Comparison of ENCODE assay signal across 12 cellular contexts in the genomic region with DNA sequence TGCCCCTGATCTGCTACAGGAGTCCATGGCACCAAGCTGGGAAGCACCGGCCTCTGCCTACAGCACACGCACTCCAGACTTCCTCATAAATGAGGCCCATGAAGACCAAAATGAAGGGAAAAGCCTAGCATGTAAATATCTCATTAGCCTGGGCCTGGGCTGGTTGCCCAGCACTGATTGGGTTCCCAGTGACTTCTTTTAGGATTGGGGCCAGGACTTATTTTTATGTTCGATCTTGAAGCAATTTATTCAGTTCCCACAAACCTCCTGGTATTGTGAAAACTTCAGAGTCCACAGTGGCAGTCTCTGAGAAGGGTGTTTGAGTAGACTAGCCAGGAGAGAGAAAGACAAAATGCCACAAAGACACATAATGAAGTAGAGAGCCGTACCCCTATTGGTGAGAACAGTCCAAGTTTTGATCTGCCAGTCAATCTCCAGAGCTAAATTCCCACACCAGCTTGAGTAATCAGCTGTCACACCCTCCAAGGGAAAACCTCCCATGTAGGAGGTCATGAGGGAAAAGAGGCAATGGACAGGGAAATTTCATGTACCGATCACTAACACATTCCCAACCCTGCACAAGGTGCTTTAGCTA.
DNase-seq lines count a peak whose midpoint lies in the region; ATAC-seq and TF ChIP-seq lines count a peak whose summit lies in the region.
"Had no signal": no experiment of that assay in that cellular context is flagged by ENCODE, and none has a peak within 500 bp of the region (broad histone marks: within the 10 kb centered on the region; RNA-seq: fewer than 3 reads in every experiment).

No MANE protein-coding gene starts in this region.

- H3K36me3 ChIP-seq in GM23338 (ENCODE audit: insufficient read depth): no peaks in the 10 kb centered on the region
- H3K36me3 ChIP-seq in SK-N-SH (replicated peaks in 1 of 2; ENCODE audit: control insufficient read depth in 1 of 2, insufficient read depth in 2 of 2, low read length in 1 of 2): no peaks in the 10 kb centered on the region
- H3K36me3 ChIP-seq in fibroblast of lung (ENCODE audit: control insufficient read depth, insufficient read depth, low read length): no peaks in the 10 kb centered on the region
- no peaks in the 10 kb centered on the region for H3K36me3 ChIP-seq in neuronal stem cell (replicated peaks in 1 of 2; ENCODE audit: control insufficient read depth in 2 of 2, insufficient read depth in 2 of 2, low read length in 2 of 2)
- H3K36me3 ChIP-seq: cardiac muscle cell, sigmoid colon had no signal

- H3K27ac ChIP-seq in GM23338 (ENCODE audit: low read depth) (no peak overlapping the region), SK-N-SH (ENCODE audit: low read depth in 2 of 2, low read length in 1 of 2) (peak overlapping the region; percentile 47 to 94; a peak in 3 of 4 replicates), fibroblast of lung (ENCODE audit: insufficient read depth, low read length) (peak overlapping the region; percentile 83), neuronal stem cell (replicated peaks; ENCODE audit: low read length) (no peak overlapping the region)
- H3K27ac ChIP-seq: cardiac muscle cell had no signal

- no peak for DNase-seq in GM23338 (ENCODE audit: low spot score)
- DNase-seq in SK-N-SH: no peak
- peak; percentile 52 to 85 for DNase-seq in fibroblast of lung (ENCODE audit: low read depth in 2 of 2)
- peak; percentile 44 for DNase-seq in skeletal muscle cell (ENCODE audit: low read depth)
- DNase-seq in neuronal stem cell (ENCODE audit: low spot score): no peak
- DNase-seq in OCI-M1 (lab: John Stamatoyannopoulos, UW): no peak
- DNase-seq: immature natural killer cell, NCI-H524 treated with DMSO at 0.1 percent for 48 hours, sigmoid colon had no signal

- H3K27me3 ChIP-seq in GM23338 (ENCODE audit: insufficient read depth) (no peaks in the 10 kb centered on the region), SK-N-SH (ENCODE audit: insufficient read depth) (no peaks in the 10 kb centered on the region), fibroblast of lung (ENCODE audit: control insufficient read depth, insufficient read depth, low read length) (no peaks in the 10 kb centered on the region), neuronal stem cell (ENCODE audit: control insufficient read depth in 3 of 3, insufficient read depth in 3 of 3, low read depth in 1 of 3, low read length in 3 of 3) (peaks cover 0 to 2% (median 0%) of the 10 kb centered on the region in 3 experiments)
- H3K27me3 ChIP-seq: cardiac muscle cell, sigmoid colon had no signal

- no peak overlapping the region for H3K23ac ChIP-seq in neuronal stem cell (ENCODE audit: low read depth, low read length, poor library complexity)

- no peak for TF ChIP-seq EP300 in SK-N-SH (IDR thresholded peaks at IDR 0.05; ENCODE audit: borderline replicate concordance in 1 of 2, low read depth in 1 of 2, low read length in 1 of 2)

- no peak overlapping the region for H3K14ac ChIP-seq in neuronal stem cell (ENCODE audit: low read length)

- H3K27me3 Mint-ChIP-seq in GM23338 (ENCODE audit: insufficient read depth, low read depth, poor library complexity): peaks cover 4% of the 10 kb centered on the region

- H2AFZ ChIP-seq in GM23338 (no peak overlapping the region), SK-N-SH (ENCODE audit: low read depth) (peak overlapping the region; percentile 58; the same call in 1 of the 2 replicates), fibroblast of lung (ENCODE audit: low read length) (no peak overlapping the region), neuronal stem cell (ENCODE audit: low read length) (no peak overlapping the region)

- H4K20me1 ChIP-seq in GM23338 (replicated peaks; ENCODE audit: insufficient read depth): no peaks in the 10 kb centered on the region
- H4K20me1 ChIP-seq in SK-N-SH (ENCODE audit: insufficient read depth): no peaks in the 10 kb centered on the region
- no peaks in the 10 kb centered on the region for H4K20me1 ChIP-seq in fibroblast of lung (ENCODE audit: control insufficient read depth, extremely low read depth, insufficient read depth, low read length)

- H2BK120ac ChIP-seq in neuronal stem cell (ENCODE audit: low read depth, low read length): no peak overlapping the region

- no peak overlapping the region for H2AK5ac ChIP-seq in neuronal stem cell (ENCODE audit: low read depth, low read length)

- 58% methylated on average over 5 of the region's 5 CpGs for whole genome bisulfite sequencing in SK-N-SH (ENCODE audit: low lambda C conversion rate)
- no CpG with 5 or more reads among the region's 5 CpGs for WGBS in neuronal stem cell (ENCODE audit: extremely low coverage in 2 of 2, insufficient read length in 2 of 2, insufficient replicate concordance in 1 of 2), 2 donors

- H3K4me1 ChIP-seq in GM23338 (ENCODE audit: insufficient read depth) (peaks cover 28% of the 10 kb centered on the region), SK-N-SH (ENCODE audit: control insufficient read depth in 1 of 2, insufficient read depth in 2 of 2, low read depth in 1 of 2, low read length in 1 of 2) (peaks cover 2 to 15% of the 10 kb centered on the region in 2 experiments), fibroblast of lung (ENCODE audit: control insufficient read depth, extremely low read depth, insufficient read depth, low read length) (peaks cover 21% of the 10 kb centered on the region), neuronal stem cell (ENCODE audit: control insufficient read depth in 2 of 2, insufficient read depth in 1 of 2, low read depth in 1 of 2, low read length in 2 of 2) (peaks cover 5 to 16% of the 10 kb centered on the region in 2 donors)

- no peak overlapping the region for H4K8ac ChIP-seq in neuronal stem cell (ENCODE audit: low read depth, low read length)

- no peaks in the 10 kb centered on the region for H3K36me3 Mint-ChIP-seq in GM23338 (ENCODE audit: low read depth)
- H3K36me3 Mint-ChIP-seq: immature natural killer cell had no signal

- H3K9ac ChIP-seq in SK-N-SH (peak overlapping the region; percentile 56), fibroblast of lung (ENCODE audit: insufficient read depth, low read length) (peak overlapping the region; percentile 4), neuronal stem cell (ENCODE audit: low read depth, low read length, poor library complexity) (no peak overlapping the region)

- H2BK12ac ChIP-seq in neuronal stem cell (ENCODE audit: low read length): no peak overlapping the region

- TF ChIP-seq RAD21 in SK-N-SH (IDR thresholded peaks at IDR 0.05; ENCODE audit: low read length): no peak

- H4K91ac ChIP-seq in neuronal stem cell (ENCODE audit: low read depth, low read length, poor library complexity): no peak overlapping the region

- no peak overlapping the region for H3K4me2 ChIP-seq in GM23338
- peak overlapping the region; percentile 14 for H3K4me2 ChIP-seq in SK-N-SH
- H3K4me2 ChIP-seq in fibroblast of lung (ENCODE audit: extremely low read depth, insufficient read depth, low read length): peak overlapping the region; percentile 18
- H3K4me2 ChIP-seq in neuronal stem cell (ENCODE audit: insufficient read depth, low read length, poor library complexity, severe bottlenecking): no peak overlapping the region

- POLR2A ChIA-PET in SK-N-SH (lab: Yijun Ruan, JAX): no interaction called here

- TF ChIP-seq CTCF in GM23338 (conservative IDR thresholded peaks at IDR 0.05; ENCODE audit: low read depth in 2 of 2): no peak
- TF ChIP-seq CTCF in SK-N-SH (IDR thresholded peaks at IDR 0.05): no peak
- TF ChIP-seq CTCF in fibroblast of lung (conservative IDR thresholded peaks at IDR 0.05 in 1 of 2, IDR thresholded peaks at IDR 0.05 in 1 of 2; ENCODE audit: low read depth in 1 of 2, low read length in 2 of 2): no peak

- CTCF ChIA-PET in SK-N-SH (lab: Yijun Ruan, JAX): no interaction called here

- H2BK5ac ChIP-seq in neuronal stem cell (ENCODE audit: low read length): no peak overlapping the region

- H3K4me3 ChIP-seq in GM23338 (no peak overlapping the region), SK-N-SH (ENCODE audit: low read depth in 2 of 2, low read length in 1 of 2) (no peak overlapping the region), fibroblast of lung (replicated peaks in 1 of 4; ENCODE audit: control extremely low read depth in 1 of 4, insufficient read depth in 1 of 4, low read depth in 3 of 4, low read length in 4 of 4) (no peak overlapping the region), skeletal muscle cell (ENCODE audit: low read depth, low read length) (no peak overlapping the region), neuronal stem cell (ENCODE audit: low read length in 2 of 2) (no peak overlapping the region)
- H3K4me3 ChIP-seq: cardiac muscle cell, sigmoid colon had no signal

- H3K9me2 ChIP-seq in GM23338 (ENCODE audit: insufficient read depth): no peaks in the 10 kb centered on the region
- H3K9me2 ChIP-seq in SK-N-SH: no peaks in the 10 kb centered on the region

- H3K18ac ChIP-seq in neuronal stem cell (ENCODE audit: low read length): no peak overlapping the region

- no peaks in the 10 kb centered on the region for H3K9me3 Mint-ChIP-seq in GM23338
- H3K9me3 Mint-ChIP-seq: immature natural killer cell had no signal

- H2BK15ac ChIP-seq in neuronal stem cell (ENCODE audit: low read length): no peak overlapping the region

- H3K4me1 Mint-ChIP-seq in GM23338: peaks cover 41% of the 10 kb centered on the region

- H3K4me3 Mint-ChIP-seq in GM23338: no peak overlapping the region
- H3K4me3 Mint-ChIP-seq: immature natural killer cell had no signal

- ATAC-seq in GM23338 (no peak), GM21528 (IDR thresholded peaks at IDR 0.05; ENCODE audit: low FRiP score, unreplicated experiment) (no peak), HG03565 (IDR thresholded peaks at IDR 0.05; ENCODE audit: unreplicated experiment) (no peak)

- H3K4ac ChIP-seq in neuronal stem cell (ENCODE audit: low read length): no peak overlapping the region

- H3K79me2 ChIP-seq in GM23338 (replicated peaks; ENCODE audit: insufficient read depth) (no peaks in the 10 kb centered on the region), SK-N-SH (ENCODE audit: insufficient read depth) (no peaks in the 10 kb centered on the region), fibroblast of lung (ENCODE audit: control insufficient read depth, insufficient read depth, low read length) (no peaks in the 10 kb centered on the region)

- H3F3A ChIP-seq in GM23338 (replicated peaks; ENCODE audit: low read depth) (no peaks in the 10 kb centered on the region), SK-N-SH (replicated peaks; ENCODE audit: insufficient read depth) (peaks cover 17% of the 10 kb centered on the region)

- H3K27ac Mint-ChIP-seq in GM23338: peak overlapping the region; percentile 7
- H3K27ac Mint-ChIP-seq: immature natural killer cell had no signal

- H3K79me1 ChIP-seq in neuronal stem cell (ENCODE audit: low read depth, low read length): no peaks in the 10 kb centered on the region

- H3K9me3 ChIP-seq in SK-N-SH (no peaks in the 10 kb centered on the region), fibroblast of lung (ENCODE audit: control insufficient read depth, insufficient read depth, low read depth, low read length) (no peaks in the 10 kb centered on the region), neuronal stem cell (replicated peaks in 1 of 2; ENCODE audit: control insufficient read depth in 2 of 2, insufficient read depth in 1 of 2, low read depth in 1 of 2, low read length in 2 of 2) (no peaks in the 10 kb centered on the region)
- H3K9me3 ChIP-seq: sigmoid colon had no signal

TF ChIP-seq in GM23338, 12 proteins besides CTCF, POLR2A, EP300 and RAD21:
- no peak for TF ChIP-seq ZNF331 (CRISPR knock-in tag; IDR thresholded peaks at IDR 0.05; ENCODE audit: low read depth)

TF ChIP-seq in SK-N-SH, 30 proteins besides CTCF, POLR2A, EP300 and RAD21 (continues in another document):
- TF ChIP-seq TCF12 (IDR thresholded peaks at IDR 0.05): no peak

Comparison
In these comparisons a context has a peak if more than half of its experiments do, and no peak if none do; other contexts are left out.
1. DNase-seq: peak in fibroblast of lung (2 of 2) and skeletal muscle cell (single experiment); none in GM23338 (single experiment), SK-N-SH (single experiment), neuronal stem cell (single experiment) and OCI-M1 (single experiment).
2. H3K27ac ChIP-seq: peak in SK-N-SH (2 of 2) and fibroblast of lung (single experiment); none in GM23338 (single experiment) and neuronal stem cell (single experiment).
3. H3K4me2 ChIP-seq: peak in SK-N-SH (single experiment) and fibroblast of lung (single experiment); none in GM23338 (single experiment) and neuronal stem cell (single experiment).